Comparison of ENCODE assay signal across 27 cellular contexts in genomic region chr1:167212025-167212424, GRCh38.
"Had no signal": no experiment of that assay in that cellular context is flagged by ENCODE, and none has a peak within 500 bp of the region (broad histone marks: within the 10 kb centered on the region; RNA-seq: fewer than 3 reads in every experiment).

No MANE protein-coding gene starts in this region.

- H3K4me3 ChIP-seq: esophagus muscularis mucosa, gastrocnemius medialis, heart left ventricle had no signal

- H3K27me3 Mint-ChIP-seq: activated B cell treated with CpG ODN at 0.5 μM for 24 hours had no signal

- H3K9me3 ChIP-seq: gastrocnemius medialis had no signal

- H3K36me3 ChIP-seq: brain microvascular endothelial cell, esophagus muscularis mucosa, gastrocnemius medialis, heart left ventricle had no signal

- H3K4me3 Mint-ChIP-seq: activated B cell treated with CpG ODN at 0.5 μM for 24 hours; activated CD8-positive, alpha-beta T cell treated with anti-CD3 and anti-CD28 coated beads for 36 hours; activated naive CD4-positive, alpha-beta T cell treated with anti-CD3 and anti-CD28 coated beads, Interleukin-2, amount 10 ng/mL, durations not matched to agents 7 days and 5 days; activated naive CD8-positive, alpha-beta T cell treated with anti-CD3 and anti-CD28 coated beads, Interleukin-2, amount 10 ng/mL, durations not matched to agents 7 days and 5 days; activated T-helper 1 cell treated with anti-CD3 and anti-CD28 coated beads, Interleukin-12 subunit alpha, Interleukin-12 subunit beta, Interleukin-2, Interleukin-4 antibody, amounts not matched to agents 30 ng/mL and 10 ng/mL and 1 ng/mL, durations not matched to agents 14 hours and 24 hours and 36 hours; central memory CD8-positive, alpha-beta T cell; effector memory CD8-positive, alpha-beta T cell had no signal

- H3K4me1 Mint-ChIP-seq: central memory CD8-positive, alpha-beta T cell had no signal

- H3K27me3 ChIP-seq: brain microvascular endothelial cell, esophagus muscularis mucosa, foreskin keratinocyte, gastrocnemius medialis, heart left ventricle had no signal

- ATAC-seq: effector memory CD8-positive, alpha-beta T cell; gastrocnemius medialis; heart left ventricle had no signal

- H3K27ac Mint-ChIP-seq: activated B cell treated with CpG ODN at 0.5 μM for 24 hours; activated CD8-positive, alpha-beta T cell treated with anti-CD3 and anti-CD28 coated beads for 36 hours; activated naive CD4-positive, alpha-beta T cell treated with anti-CD3 and anti-CD28 coated beads, Interleukin-2, amount 10 ng/mL, durations not matched to agents 7 days and 5 days; activated naive CD4-positive, alpha-beta T cell treated with anti-CD3 and anti-CD28 coated beads, Interleukin-2, amount 50 U/mL, for 72 hours; activated naive CD8-positive, alpha-beta T cell treated with anti-CD3 and anti-CD28 coated beads, Interleukin-2, amount 10 ng/mL, durations not matched to agents 7 days and 5 days; activated T-helper 1 cell treated with anti-CD3 and anti-CD28 coated beads, Interleukin-12 subunit alpha, Interleukin-12 subunit beta, Interleukin-2, Interleukin-4 antibody, amounts not matched to agents 30 ng/mL and 10 ng/mL and 1 ng/mL, durations not matched to agents 14 hours and 24 hours and 36 hours; activated T-helper 2 cell treated with anti-CD3 and anti-CD28 coated beads, Interferon-gamma antibody, Interleukin-2, Interleukin-4, amounts not matched to agents 10 μg/mL and 5 μg/mL and 100 μg/mL, durations not matched to agents 14 hours and 24 hours and 36 hours; effector memory CD8-positive, alpha-beta T cell had no signal

- H3K4me1 ChIP-seq: foreskin keratinocyte, gastrocnemius medialis, heart left ventricle had no signal

- DNase-seq: activated B cell treated with CpG ODN at 0.5 μM for 24 hours; activated CD4-positive, alpha-beta T cell treated with anti-CD3 and anti-CD28 coated beads for 48 hours; activated CD4-positive, alpha-beta T cell treated with anti-CD3 and anti-CD28 coated beads, Interleukin-2, amount 50 U/mL, for 1 hour; activated CD4-positive, alpha-beta T cell treated with anti-CD3 and anti-CD28 coated beads, Interleukin-2, amount 50 U/mL, for 48 hours; activated CD8-positive, alpha-beta memory T cell treated with anti-CD3 and anti-CD28 coated beads for 24 hours; activated gamma-delta T cell; activated naive CD4-positive, alpha-beta T cell; activated naive CD4-positive, alpha-beta T cell treated with anti-CD3 and anti-CD28 coated beads, Interleukin-2, amount 10 ng/mL, durations not matched to agents 7 days and 5 days; activated naive CD8-positive, alpha-beta T cell treated with anti-CD3 and anti-CD28 coated beads, Interleukin-2, amount 10 ng/mL, durations not matched to agents 7 days and 5 days; activated T-cell treated with anti-CD3 and anti-CD28 coated beads, Interleukin-2, amount 50 U/mL, for 48 hours; brain microvascular endothelial cell; cortex of kidney; dermis blood vessel endothelial cell; effector CD4-positive, alpha-beta T cell; effector memory CD8-positive, alpha-beta T cell; erythroblast; gastrocnemius medialis; glutamatergic neuron; heart left ventricle; T-helper 2 cell had no signal

- H3K27ac ChIP-seq: brain microvascular endothelial cell, esophagus muscularis mucosa, foreskin keratinocyte, gastrocnemius medialis, heart left ventricle had no signal
